ENCODE assay signal across 23 cellular contexts in genomic region chr4:153399358-153399757, GRCh38. TPM values are rescaled to one million over a fixed set of nuclear protein-coding genes. Genes with fewer than 3 reads are reported as not detected.
"Had no signal": no experiment of that assay in that cellular context is flagged by ENCODE, and none has a peak within 500 bp of the region (broad histone marks: within the 10 kb centered on the region; RNA-seq: fewer than 3 reads in every experiment).

No MANE protein-coding gene starts in this region.

- H3K4me1 ChIP-seq: heart right ventricle, prostate gland had no signal

- H3K27ac Mint-ChIP-seq: activated CD4-positive, alpha-beta memory T cell treated with anti-CD3 and anti-CD28 coated beads, Interleukin-2, amount 10 ng/mL, durations not matched to agents 7 days and 5 days; activated naive CD4-positive, alpha-beta T cell treated with anti-CD3 and anti-CD28 coated beads, Interleukin-2, amount 10 ng/mL, durations not matched to agents 7 days and 5 days; activated T-cell treated with anti-CD3 and anti-CD28 coated beads, Interleukin-2, amount 50 U/mL, for 72 hours; brain; mesothelial cell of epicardium; natural killer cell treated with Interleukin-12 subunit alpha and Interleukin-12 subunit beta and Interleukin-15 and Interleukin-18, amount 100 ng/mL, for 72 hours; stimulated activated naive B cell treated with anti-CD40 and anti-IgM and Interleukin-4, amounts not matched to agents 10 μg/mL and 1 μg/mL and 100 μg/mL, for 72 hours; T-helper 1 cell treated with Interleukin-12 subunit alpha and Interleukin-12 subunit beta and Interleukin-4 antibody, amounts not matched to agents 30 μg/mL and 1 μg/mL, for 36 hours had no signal

- H3K4me1 Mint-ChIP-seq: brain; mesothelial cell of epicardium; stimulated activated naive B cell treated with anti-CD40 and anti-IgM and Interleukin-4, amounts not matched to agents 10 μg/mL and 1 μg/mL and 100 μg/mL, for 72 hours had no signal

- ATAC-seq: activated T-cell treated with anti-CD3 and anti-CD28 coated beads, Interleukin-2, amount 50 U/mL, for 72 hours; heart right ventricle; natural killer cell treated with Interleukin-12 subunit alpha and Interleukin-12 subunit beta and Interleukin-15 and Interleukin-18, amount 100 ng/mL, for 72 hours; stimulated activated naive B cell treated with anti-CD40 and anti-IgM and Interleukin-4, amounts not matched to agents 10 μg/mL and 1 μg/mL and 100 μg/mL, for 72 hours had no signal

- H3K4me3 ChIP-seq: heart right ventricle, ovary, prostate gland, thyroid gland had no signal

- H3K27ac ChIP-seq: epithelial cell of prostate, heart right ventricle, neutrophil, ovary, prostate gland, thyroid gland had no signal

- H3K27me3 Mint-ChIP-seq: activated CD4-positive, alpha-beta memory T cell treated with anti-CD3 and anti-CD28 coated beads, Interleukin-2, amount 10 ng/mL, durations not matched to agents 7 days and 5 days; activated naive CD4-positive, alpha-beta T cell treated with anti-CD3 and anti-CD28 coated beads, Interleukin-2, amount 10 ng/mL, durations not matched to agents 7 days and 5 days; brain; natural killer cell treated with Interleukin-12 subunit alpha and Interleukin-12 subunit beta and Interleukin-15 and Interleukin-18, amount 100 ng/mL, for 72 hours; stimulated activated naive B cell treated with anti-CD40 and anti-IgM and Interleukin-4, amounts not matched to agents 10 μg/mL and 1 μg/mL and 100 μg/mL, for 72 hours had no signal

- H3K4me3 Mint-ChIP-seq: activated CD4-positive, alpha-beta memory T cell treated with anti-CD3 and anti-CD28 coated beads, Interleukin-2, amount 10 ng/mL, durations not matched to agents 7 days and 5 days; activated naive CD4-positive, alpha-beta T cell treated with anti-CD3 and anti-CD28 coated beads, Interleukin-2, amount 10 ng/mL, durations not matched to agents 7 days and 5 days; activated T-cell treated with anti-CD3 and anti-CD28 coated beads, Interleukin-2, amount 50 U/mL, for 72 hours; brain; mesothelial cell of epicardium; natural killer cell treated with Interleukin-12 subunit alpha and Interleukin-12 subunit beta and Interleukin-15 and Interleukin-18, amount 100 ng/mL, for 72 hours; stimulated activated naive B cell treated with anti-CD40 and anti-IgM and Interleukin-4, amounts not matched to agents 10 μg/mL and 1 μg/mL and 100 μg/mL, for 72 hours; T-helper 1 cell treated with Interleukin-12 subunit alpha and Interleukin-12 subunit beta and Interleukin-4 antibody, amounts not matched to agents 30 μg/mL and 1 μg/mL, for 36 hours had no signal

- DNase-seq: activated CD4-positive, alpha-beta memory T cell treated with anti-CD3 and anti-CD28 coated beads, Interleukin-2, amount 10 ng/mL, durations not matched to agents 7 days and 5 days; activated CD4-positive, alpha-beta T cell treated with anti-CD3 and anti-CD28 coated beads for 4 hours; activated CD4-positive, CD25-positive, alpha-beta regulatory T cell; activated effector memory CD4-positive, alpha-beta T cell treated with Interleukin-2 at 50 U/mL for 16 hours; activated naive CD4-positive, alpha-beta T cell treated with anti-CD3 and anti-CD28 coated beads, Interleukin-2, amount 10 ng/mL, durations not matched to agents 7 days and 5 days; activated T-cell treated with anti-CD3 and anti-CD28 coated beads, Interleukin-2, amount 50 U/mL, for 72 hours; aorta; heart right ventricle; kidney; ovary; stimulated activated CD4-positive, alpha-beta T cell treated with anti-CD3 and anti-CD28 coated beads, Interleukin-2, amount 100 ng/mL, for 48 hours; stimulated activated CD8-positive, alpha-beta memory T cell treated with anti-CD3 and anti-CD28 coated beads, Interleukin-4, amount 100 ng/mL, for 48 hours; stimulated activated naive B cell treated with anti-CD40 and anti-IgM and Interleukin-4, amounts not matched to agents 10 μg/mL and 1 μg/mL and 100 μg/mL, for 72 hours; T1000; thyroid gland had no signal

- H3K27me3 ChIP-seq: heart right ventricle, neutrophil, ovary, thyroid gland had no signal

- H3K9me3 Mint-ChIP-seq: activated CD4-positive, alpha-beta memory T cell treated with anti-CD3 and anti-CD28 coated beads, Interleukin-2, amount 10 ng/mL, durations not matched to agents 7 days and 5 days; activated naive CD4-positive, alpha-beta T cell treated with anti-CD3 and anti-CD28 coated beads, Interleukin-2, amount 10 ng/mL, durations not matched to agents 7 days and 5 days; activated T-cell treated with anti-CD3 and anti-CD28 coated beads, Interleukin-2, amount 50 U/mL, for 72 hours; brain; mesothelial cell of epicardium; natural killer cell treated with Interleukin-12 subunit alpha and Interleukin-12 subunit beta and Interleukin-15 and Interleukin-18, amount 100 ng/mL, for 72 hours; stimulated activated naive B cell treated with anti-CD40 and anti-IgM and Interleukin-4, amounts not matched to agents 10 μg/mL and 1 μg/mL and 100 μg/mL, for 72 hours; T-helper 1 cell treated with Interleukin-12 subunit alpha and Interleukin-12 subunit beta and Interleukin-4 antibody, amounts not matched to agents 30 μg/mL and 1 μg/mL, for 36 hours had no signal

- H3K36me3 Mint-ChIP-seq: natural killer cell treated with Interleukin-12 subunit alpha and Interleukin-12 subunit beta and Interleukin-15 and Interleukin-18, amount 100 ng/mL, for 72 hours; stimulated activated naive B cell treated with anti-CD40 and anti-IgM and Interleukin-4, amounts not matched to agents 10 μg/mL and 1 μg/mL and 100 μg/mL, for 72 hours had no signal

- H3K9me3 ChIP-seq: heart right ventricle, neutrophil, ovary, prostate gland, thyroid gland had no signal

- H3K36me3 ChIP-seq: heart right ventricle, neutrophil, ovary, prostate gland, thyroid gland had no signal

RNA-seq across cellular contexts. Expression of gene MND1, which starts 54.9 kb away (rescaled TPM):
- total RNA-seq: cardiac septum had no signal
